In genomic region chr1:28266920-28267322, GRCh38 we compare ENCODE assay signal across 1 cellular context.
TF ChIP-seq lines count a peak whose summit lies in the region.

No MANE protein-coding gene starts in this region.

TF ChIP-seq in K562, 482 proteins besides CTCF, POLR2A, EP300 and RAD21 (continued from another document and continues in another):
- TF ChIP-seq ZBTB34 (CRISPR knock-in tag; IDR thresholded peaks at IDR 0.05) (no peak), DEAF1 (CRISPR knock-in tag; IDR thresholded peaks at IDR 0.05) (no peak), KAT7 (CRISPR knock-in tag; IDR thresholded peaks at IDR 0.05; ENCODE audit: borderline replicate concordance) (0 out of 2 replicates have a peak, but pooled peaks have one; percentile 36), NEUROD1 (IDR thresholded peaks at IDR 0.05; ENCODE audit: borderline replicate concordance, low read depth, low read length, partially characterized antibody) (peak; percentile 60), STAT5A (IDR thresholded peaks at IDR 0.05; ENCODE audit: borderline replicate concordance, low read length) (no peak), GTF2A2 (tag; IDR thresholded peaks at IDR 0.05) (no peak), ARID3B (CRISPR knock-in tag; IDR thresholded peaks at IDR 0.05; ENCODE audit: borderline replicate concordance) (no peak), HMG20A (CRISPR knock-in tag; conservative IDR thresholded peaks at IDR 0.05) (no peak), BCOR (IDR thresholded peaks at IDR 0.05) (no peak), HOXB6 (CRISPR knock-in tag; IDR thresholded peaks at IDR 0.05; ENCODE audit: borderline replicate concordance) (no peak), ARID3A (IDR thresholded peaks at IDR 0.05; ENCODE audit: borderline replicate concordance, low read depth, low read length) (no peak), ZBTB33 (CRISPR knock-in tag; IDR thresholded peaks at IDR 0.05) (no peak), KDM2B (CRISPR knock-in tag; IDR thresholded peaks at IDR 0.05) (no peak), CBX1 (IDR thresholded peaks at IDR 0.05; ENCODE audit: low read depth) (no peak), CREBBP (IDR thresholded peaks at IDR 0.05; ENCODE audit: low read depth, low read length) (no peak), ZNF140 (CRISPR knock-in tag; IDR thresholded peaks at IDR 0.05) (no peak), HES1 (IDR thresholded peaks at IDR 0.05; ENCODE audit: low read depth) (no peak), MEF2A (IDR thresholded peaks at IDR 0.05; ENCODE audit: control insufficient read depth, low read depth, low read length) (no peak), NONO (IDR thresholded peaks at IDR 0.05; ENCODE audit: low read depth in 2 of 2, low read length in 1 of 2) (no peak), YY1 (IDR thresholded peaks at IDR 0.05; ENCODE audit: borderline replicate concordance in 1 of 3, control insufficient read depth in 1 of 3, extremely low read depth in 1 of 3, insufficient read depth in 3 of 3, insufficient read length in 1 of 3, insufficient replicate concordance in 2 of 3, low read depth in 1 of 3, low read length in 2 of 3) (no peak), ELK1 (CRISPR knock-in tag; IDR thresholded peaks at IDR 0.05) (no peak), POLR3G (IDR thresholded peaks at IDR 0.05; ENCODE audit: extremely low read depth, insufficient read length, insufficient replicate concordance) (no peak), ZFP36 (IDR thresholded peaks at IDR 0.05; ENCODE audit: low read depth, low read length, partially characterized antibody) (no peak), RNF219 (CRISPR knock-in tag; IDR thresholded peaks at IDR 0.05) (no peak), MEF2D (tag; conservative IDR thresholded peaks at IDR 0.05; ENCODE audit: low read depth) (no peak), ZNF507 (tag; conservative IDR thresholded peaks at IDR 0.05) (no peak), ARHGAP35 (IDR thresholded peaks at IDR 0.05; ENCODE audit: partially characterized antibody) (no peak), ZBTB7A (IDR thresholded peaks at IDR 0.05; ENCODE audit: borderline replicate concordance, control insufficient read depth, low read depth, low read length) (peak; percentile 62; the same call in 1 of the 2 replicates), FIP1L1 (IDR thresholded peaks at IDR 0.05; ENCODE audit: low read depth, low read length, poor library complexity, severe bottlenecking) (no peak), ZNF133 (CRISPR knock-in tag; IDR thresholded peaks at IDR 0.05) (no peak), ZBTB9 (CRISPR knock-in tag; IDR thresholded peaks at IDR 0.05) (no peak), CREB1 (IDR thresholded peaks at IDR 0.05) (peak; percentile 30; the same call in 1 of the 2 replicates), CREB1 (CRISPR knock-in tag; IDR thresholded peaks at IDR 0.05) (no peak), GTF3C2 (IDR thresholded peaks at IDR 0.05; ENCODE audit: borderline replicate concordance, extremely low read depth, insufficient read length) (no peak), FOXO4 (CRISPR knock-in tag; IDR thresholded peaks at IDR 0.05) (no peak), TCF7L2 (IDR thresholded peaks at IDR 0.05; ENCODE audit: low read depth, low read length) (no peak), NFRKB (IDR thresholded peaks at IDR 0.05; ENCODE audit: low read depth) (no peak), STAG1 (CRISPR knock-in tag; IDR thresholded peaks at IDR 0.05; ENCODE audit: borderline replicate concordance) (no peak), BRF2 (IDR thresholded peaks at IDR 0.05; ENCODE audit: borderline replicate concordance, insufficient read depth, insufficient read length) (no peak), ZFP1 (CRISPR knock-in tag; IDR thresholded peaks at IDR 0.05) (no peak), ILK (tag; IDR thresholded peaks at IDR 0.05; ENCODE audit: borderline replicate concordance, low read depth) (no peak), EGR1 (conservative IDR thresholded peaks at IDR 0.05) (peak; percentile 73)
